15 cellular contexts compared by ENCODE assay signal in genomic region chr5:43947870-43948269, GRCh38.
"Had no signal": no experiment of that assay in that cellular context is flagged by ENCODE, and none has a peak within 500 bp of the region (broad histone marks: within the 10 kb centered on the region; RNA-seq: fewer than 3 reads in every experiment).

No MANE protein-coding gene starts in this region.

- ATAC-seq: activated naive CD8-positive, alpha-beta T cell treated with anti-CD3 and anti-CD28 coated beads, Interleukin-2, amount 50 U/mL, for 24 hours; activated T-helper 17 cell treated with anti-CD3 and anti-CD28 coated beads, Interleukin-2, amount 50 U/mL, for 72 hours; left colon; mucosa of descending colon; naive thymus-derived CD8-positive, alpha-beta T cell; pancreas; upper lobe of right lung had no signal

- DNase-seq: activated CD4-positive, alpha-beta T cell treated with anti-CD3 and anti-CD28 coated beads for 1 hour; activated CD4-positive, alpha-beta T cell treated with anti-CD3 and anti-CD28 coated beads, Interleukin-2, amount 50 U/mL, for 48 hours; activated naive CD4-positive, alpha-beta T cell treated with anti-CD3 and anti-CD28 coated beads for 36 hours; activated naive CD8-positive, alpha-beta T cell treated with anti-CD3 and anti-CD28 coated beads, Interleukin-2, amount 50 U/mL, for 24 hours; left colon; mucosa of descending colon; naive thymus-derived CD8-positive, alpha-beta T cell; pancreas; sigmoid colon; stimulated activated CD4-positive, alpha-beta T cell treated with anti-CD3 and anti-CD28 coated beads, Interleukin-12 subunit alpha, Interleukin-12 subunit beta, amount 100 ng/mL, for 4 hours; stimulated activated CD4-positive, alpha-beta T cell treated with anti-CD3 and anti-CD28 coated beads, Interleukin-2, amount 100 ng/mL, for 24 hours; stomach; T-helper 1 cell; upper lobe of right lung had no signal
